ENCODE assay signal across 18 cellular contexts in the genomic region with DNA sequence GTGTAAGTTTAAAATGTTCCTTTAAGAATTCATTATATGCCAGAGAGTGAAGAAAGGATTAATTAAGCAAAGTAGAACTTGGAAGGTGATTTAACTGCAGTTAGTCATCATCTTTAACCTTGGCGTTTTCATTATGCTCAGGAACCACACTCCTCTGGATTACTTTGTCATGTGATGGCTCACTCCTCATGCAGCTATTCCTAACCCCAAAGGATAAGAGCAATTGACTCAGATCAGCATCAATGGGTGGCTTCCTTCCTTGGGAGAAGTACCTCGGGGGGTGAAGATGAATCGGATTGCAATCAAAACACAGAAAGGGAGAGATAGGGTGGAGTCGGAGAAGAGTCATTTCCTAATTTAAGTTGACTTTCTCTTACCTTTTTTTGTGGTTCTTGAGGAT.
A peak's percentile ranks its signal among the peaks of the same experiment; 100 is the strongest.
DNase-seq lines count a peak whose midpoint lies in the region; ATAC-seq and TF ChIP-seq lines count a peak whose summit lies in the region.
"Had no signal": no experiment of that assay in that cellular context is flagged by ENCODE, and none has a peak within 500 bp of the region (broad histone marks: within the 10 kb centered on the region; RNA-seq: fewer than 3 reads in every experiment).

No MANE protein-coding gene starts in this region.

- no peaks in the 10 kb centered on the region for H3K4me1 ChIP-seq in A673 (ENCODE audit: insufficient read depth, low read length, poor library complexity, severe bottlenecking)
- peaks cover 29% of the 10 kb centered on the region for H3K4me1 ChIP-seq in foreskin keratinocyte
- H3K4me1 ChIP-seq: A549, parathyroid adenoma, testis had no signal

- CTCF ChIA-PET in A673 (lab: Charles Lee): no interaction called here

- H3K27ac ChIP-seq in A673 (ENCODE audit: low read depth, low read length, poor library complexity, severe bottlenecking) (no peak overlapping the region), foreskin keratinocyte (peak overlapping the region; percentile 60)
- H3K27ac ChIP-seq: A549, coronary artery, parathyroid adenoma, testis, VCaP had no signal

- DNase-seq in A673 (ENCODE audit: low spot score) (peak; percentile 6), HT1080 (ENCODE audit: low read depth) (peak; percentile 99), astrocyte of the hippocampus (ENCODE audit: low read depth, low spot score) (peak; percentile 70), foreskin keratinocyte (peak; percentile 96 to 97)
- DNase-seq in activated CD8-positive, alpha-beta memory T cell treated with anti-CD3 and anti-CD28 coated beads, Interleukin-2, amount 50 U/mL, for 48 hours: no peak
- no peak for DNase-seq in effector CD4-positive, alpha-beta T cell
- DNase-seq: activated CD8-positive, alpha-beta memory T cell treated with anti-CD3 and anti-CD28 coated beads, Interleukin-2, amount 50 U/mL, for 4 hours; Kasumi-1; NCI-H2081; NCI-H82; stimulated activated CD4-positive, alpha-beta T cell treated with anti-CD3 and anti-CD28 coated beads, Interleukin-15, amount 100 ng/mL, for 24 hours; testis had no signal

- POLR2A ChIA-PET in A673 (lab: Charles Lee; ENCODE audit: low non-redundant PET): no interaction called here

- no peak overlapping the region for H3K4me3 ChIP-seq in A673 (ENCODE audit: low read depth, low read length, poor library complexity, severe bottlenecking)
- H3K4me3 ChIP-seq: A549, coronary artery, testis had no signal

- H3K27me3 ChIP-seq in A673 (replicated peaks; ENCODE audit: insufficient read depth, low read depth, low read length, poor library complexity): peaks cover 23% of the 10 kb centered on the region
- H3K27me3 ChIP-seq in foreskin keratinocyte: no peaks in the 10 kb centered on the region
- H3K27me3 ChIP-seq: testis had no signal

- ATAC-seq in foreskin keratinocyte: peak; percentile 94
- no peak for ATAC-seq in HG03354 (IDR thresholded peaks at IDR 0.05; ENCODE audit: poor library complexity, severe bottlenecking, unreplicated experiment)
- no peak for ATAC-seq in GM19467 (IDR thresholded peaks at IDR 0.05; ENCODE audit: unreplicated experiment)
- ATAC-seq: A549 had no signal

- no peaks in the 10 kb centered on the region for H3K36me3 ChIP-seq in A673 (ENCODE audit: insufficient read depth, low read length, poor library complexity, severe bottlenecking)

- intact Hi-C loops in A673 (cut with micrococcal nuclease; ENCODE audit: unreplicated experiment): no loop called here

- TF ChIP-seq CTCF in A673 (conservative IDR thresholded peaks at IDR 0.05; ENCODE audit: low read depth, low read length): no peak
- TF ChIP-seq CTCF in foreskin keratinocyte (conservative IDR thresholded peaks at IDR 0.05): no peak

- H3K9me3 ChIP-seq in A673 (ENCODE audit: low read depth, low read length, poor library complexity, severe bottlenecking): peaks cover 9% of the 10 kb centered on the region
- H3K9me3 ChIP-seq: A549, testis had no signal

- BruUV-seq in A673 (replicated peaks; lab: Mats Ljungman, UMichigan): no TSS peak

Comparison
In these comparisons a context has a peak if more than half of its experiments do, and no peak if none do; other contexts are left out.
1. DNase-seq: peak in A673 (single experiment), HT1080 (single experiment), astrocyte of the hippocampus (single experiment) and foreskin keratinocyte (2 of 2); none in activated CD8-positive, alpha-beta memory T cell treated with anti-CD3 and anti-CD28 coated beads, Interleukin-2, amount 50 U/mL, for 48 hours (single experiment) and effector CD4-positive, alpha-beta T cell (single experiment).